Comparison of ENCODE assay signal across 8 cellular contexts in genomic region chr3:185823280-185824044, GRCh38. TPM values are rescaled to one million over a fixed set of nuclear protein-coding genes. Genes with fewer than 3 reads are reported as not detected.
DNase-seq lines count a peak whose midpoint lies in the region; ATAC-seq and TF ChIP-seq lines count a peak whose summit lies in the region.

No MANE protein-coding gene starts in this region.

- H3K9me3 ChIP-seq in PC-9 (ENCODE audit: insufficient read depth, low read depth) (no peaks in the 10 kb centered on the region; the same call in 1 of the 2 replicates), body of pancreas (no peaks in the 10 kb centered on the region), iPS-20b (ENCODE audit: insufficient read depth, low read depth, low read length) (peaks cover 6% of the 10 kb centered on the region; the same call in 1 of the 2 replicates), spleen (no peaks in the 10 kb centered on the region)

- peak overlapping the region; percentile 83 for H3K4me2 ChIP-seq in PC-9

- peaks cover 83% of the 10 kb centered on the region for H3K79me2 ChIP-seq in PC-9 (ENCODE audit: low read depth)

- H4K20me1 ChIP-seq in PC-9 (ENCODE audit: insufficient read depth): peaks cover 37% of the 10 kb centered on the region

- CTCF ChIA-PET in PC-9 (lab: Charles Lee): interaction anchor here (0.5 to 3.3 kb wide), 7 partner anchors 18 to 120 kb away, joined by 3 to 12 read pairs (median 5); no protein-coding TSS in a partner anchor

- H3K4me3 ChIP-seq in PC-9 (peak overlapping the region; percentile 99), body of pancreas (peak overlapping the region; percentile 25 to 89), iPS-20b (ENCODE audit: low read length) (peak overlapping the region; percentile 90), spleen (peak overlapping the region; percentile 53 to 88 (median 72))

- peak overlapping the region; percentile 67 for H2AFZ ChIP-seq in PC-9

- ATAC-seq in body of pancreas (peak; percentile 41), GM19463 (IDR thresholded peaks at IDR 0.05; ENCODE audit: unreplicated experiment) (no peak)

- peak; percentile 36 to 57 for DNase-seq in NCI-H524 (lab: John Stamatoyannopoulos, UW)
- DNase-seq in NCI-H524 treated with DMSO at 0.1 percent for 48 hours (lab: John Stamatoyannopoulos, UW): no peak
- peak in 1 of 2 experiments; percentile 53 for DNase-seq in PC-9
- peak; percentile 40 to 63 (median 52) for DNase-seq in body of pancreas
- peak; percentile 82 for DNase-seq in spleen
- no peak for DNase-seq in amniotic stem cell (lab: John Stamatoyannopoulos, UW)

- no peaks in the 10 kb centered on the region for H3K27me3 ChIP-seq in PC-9 (ENCODE audit: insufficient read depth, low read depth)
- H3K27me3 ChIP-seq in body of pancreas: peaks cover 0 to 5% of the 10 kb centered on the region in 2 donors
- H3K27me3 ChIP-seq in iPS-20b (ENCODE audit: insufficient read depth, low read length): peaks cover 15% of the 10 kb centered on the region
- H3K27me3 ChIP-seq in spleen (replicated peaks in 1 of 7): peaks cover 0 to 75% (median 32%) of the 10 kb centered on the region in 7 donors

- H3K9ac ChIP-seq in iPS-20b (ENCODE audit: low read depth, low read length): peak overlapping the region; percentile 84

- WGBS in body of pancreas, 2 donors: 0% methylated on average over 43 to 74 of the region's 79 CpGs
- WGBS in spleen, 5 donors: 0 to 2% (median 1%) methylated on average over 39 to 79 of the region's 79 CpGs

- TF ChIP-seq CTCF in PC-9 (conservative IDR thresholded peaks at IDR 0.05): no peak; the same call in 1 of the 2 replicates
- no peak for TF ChIP-seq CTCF in body of pancreas (IDR thresholded peaks at IDR 0.05)
- TF ChIP-seq CTCF in spleen (IDR thresholded peaks at IDR 0.05 in 8 of 11, conservative IDR thresholded peaks at IDR 0.05 in 3 of 11): no peak

- peaks cover 53% of the 10 kb centered on the region for H3K4me1 ChIP-seq in PC-9 (replicated peaks; ENCODE audit: insufficient read depth)
- peaks cover 25% of the 10 kb centered on the region for H3K4me1 ChIP-seq in body of pancreas
- H3K4me1 ChIP-seq in iPS-20b (ENCODE audit: insufficient read depth, low read length): peaks cover 32% of the 10 kb centered on the region
- H3K4me1 ChIP-seq in spleen: peaks cover 3 to 63% (median 35%) of the 10 kb centered on the region in 6 donors

- POLR2A ChIA-PET in PC-9 (lab: Charles Lee; ENCODE audit: unreplicated experiment): interaction anchor here (0.5 to 1.5 kb wide), 7 partner anchors 21 to 155 kb away, joined by 3 to 55 read pairs (median 4); no protein-coding TSS in a partner anchor

- H3K9me2 ChIP-seq in PC-9 (ENCODE audit: insufficient read depth): no peaks in the 10 kb centered on the region

- intact Hi-C loops in PC-9 (cut with micrococcal nuclease; ENCODE audit: unreplicated experiment): loop anchor here (1.0 to 5.0 kb wide), 5 partner anchors 36 to 147 kb away; no protein-coding TSS in a partner anchor
- intact Hi-C loops in body of pancreas (cut with DNase I): no loop called here
- intact Hi-C loops in spleen (cut with DNase I; ENCODE audit: low total_unique reads): no loop called here

- H3K36me3 ChIP-seq in PC-9 (ENCODE audit: low read depth) (peaks cover 16% of the 10 kb centered on the region; the same call in 1 of the 2 replicates), body of pancreas (replicated peaks in 1 of 2; ENCODE audit: insufficient read depth in 1 of 2, low read depth in 2 of 2) (no peaks in the 10 kb centered on the region), iPS-20b (ENCODE audit: insufficient read depth, low read depth, low read length) (peaks cover 16% of the 10 kb centered on the region), spleen (no peaks in the 10 kb centered on the region)

- H3K27ac ChIP-seq in PC-9 (peak overlapping the region; percentile 86), body of pancreas (peak overlapping the region; percentile 69 to 86 (median 76)), iPS-20b (ENCODE audit: low read length) (peak overlapping the region; percentile 87), spleen (peak overlapping the region; percentile 16 to 88 (median 84))

- BruUV-seq in PC-9 (replicated peaks; lab: Mats Ljungman, UMichigan): no TSS peak

- peaks cover 35% of the 10 kb centered on the region for H3F3A ChIP-seq in PC-9 (ENCODE audit: insufficient read depth, low read depth)

- peak; percentile 9 to 43 (median 30) for TF ChIP-seq POLR2A in body of pancreas (IDR thresholded peaks at IDR 0.05)
- TF ChIP-seq POLR2A in spleen (IDR thresholded peaks at IDR 0.05): no peak

RNA-seq across cellular contexts. Expression of gene IGF2BP2, which starts 1.4 kb away (rescaled TPM):
- total RNA-seq in PC-9 (2021) (140 and 150 TPM in 2 replicates), body of pancreas (10 to 100 TPM; 19.4 to 25.2 TPM), spleen (10 to 100 TPM; 10.0 to 21.1 (median 13.8) TPM)
- 1 to 10 TPM; 1.1 to 4.3 (median 2.1) TPM for polyA plus RNA-seq in spleen

Comparison
In these comparisons a context has a peak if more than half of its experiments do, and no peak if none do; other contexts are left out.
1. DNase-seq: peak in NCI-H524 (2 of 2), body of pancreas (4 of 4) and spleen (single experiment); none in NCI-H524 treated with DMSO at 0.1 percent for 48 hours (single experiment) and amniotic stem cell (single experiment).
2. POLR2A ChIP-seq: peak in body of pancreas (3 of 3); none in spleen (0 of 3).
3. Peak in every context shown above with its lines, with median percentiles within 50 percentile points of each other: H3K27ac ChIP-seq and H3K4me3 ChIP-seq.